ENCODE assay signal across 1 cellular context in the genomic region with DNA sequence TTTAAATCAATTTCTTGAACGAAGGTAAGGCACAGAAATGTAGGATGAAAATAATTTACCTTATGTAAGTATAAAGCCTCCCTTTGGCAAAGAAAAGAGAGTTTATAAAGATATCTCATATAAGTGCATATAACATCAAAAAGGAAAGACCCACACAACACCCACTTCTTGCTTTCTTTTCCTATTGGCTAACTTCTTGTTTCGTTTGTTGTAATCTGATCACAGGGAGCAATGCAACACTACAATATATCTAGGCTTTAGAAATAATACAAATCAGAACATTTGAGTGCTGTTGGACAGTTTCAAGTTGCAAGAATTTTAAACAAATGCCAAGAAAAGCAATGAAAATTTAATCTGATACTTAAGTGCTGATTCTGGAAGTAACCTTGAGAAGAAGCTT.
TF ChIP-seq lines count a peak whose summit lies in the region.

No MANE protein-coding gene starts in this region.

TF ChIP-seq in HEK293, 187 proteins besides CTCF, POLR2A, EP300 and RAD21 (continued from another document):
- TF ChIP-seq, protein P1, sequence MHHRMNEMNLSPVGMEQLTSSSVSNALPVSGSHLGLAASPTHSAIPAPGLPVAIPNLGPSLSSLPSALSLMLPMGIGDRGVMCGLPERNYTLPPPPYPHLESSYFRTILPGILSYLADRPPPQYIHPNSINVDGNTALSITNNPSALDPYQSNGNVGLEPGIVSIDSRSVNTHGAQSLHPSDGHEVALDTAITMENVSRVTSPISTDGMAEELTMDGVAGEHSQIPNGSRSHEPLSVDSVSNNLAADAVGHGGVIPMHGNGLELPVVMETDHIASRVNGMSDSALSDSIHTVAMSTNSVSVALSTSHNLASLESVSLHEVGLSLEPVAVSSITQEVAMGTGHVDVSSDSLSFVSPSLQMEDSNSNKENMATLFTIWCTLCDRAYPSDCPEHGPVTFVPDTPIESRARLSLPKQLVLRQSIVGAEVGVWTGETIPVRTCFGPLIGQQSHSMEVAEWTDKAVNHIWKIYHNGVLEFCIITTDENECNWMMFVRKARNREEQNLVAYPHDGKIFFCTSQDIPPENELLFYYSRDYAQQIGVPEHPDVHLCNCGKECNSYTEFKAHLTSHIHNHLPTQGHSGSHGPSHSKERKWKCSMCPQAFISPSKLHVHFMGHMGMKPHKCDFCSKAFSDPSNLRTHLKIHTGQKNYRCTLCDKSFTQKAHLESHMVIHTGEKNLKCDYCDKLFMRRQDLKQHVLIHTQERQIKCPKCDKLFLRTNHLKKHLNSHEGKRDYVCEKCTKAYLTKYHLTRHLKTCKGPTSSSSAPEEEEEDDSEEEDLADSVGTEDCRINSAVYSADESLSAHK (tag by site-specific recombination; IDR thresholded peaks at IDR 0.05), result peak; percentile 67; the same call in 1 of the 2 replicates
- TF ChIP-seq ZNF324 (tag by site-specific recombination; IDR thresholded peaks at IDR 0.05), result no peak
- no peak for TF ChIP-seq ZEB2 (tag by site-specific recombination; IDR thresholded peaks at IDR 0.05)
- TF ChIP-seq ZBTB48 (tag by site-specific recombination; IDR thresholded peaks at IDR 0.05), result no peak
- TF ChIP-seq ZFHX2 (tag by site-specific recombination; conservative IDR thresholded peaks at IDR 0.05), result peak; percentile 54
- no peak for TF ChIP-seq HOXC10 (CRISPR knock-in tag; IDR thresholded peaks at IDR 0.05)
- no peak for TF ChIP-seq ZFP69B (tag by site-specific recombination; IDR thresholded peaks at IDR 0.05)
